8 cellular contexts compared by ENCODE assay signal in genomic region chr3:155869664-155870063, GRCh38. TPM values are rescaled to one million over a fixed set of nuclear protein-coding genes. Genes with fewer than 3 reads are reported as not detected.
DNase-seq lines count a peak whose midpoint lies in the region; ATAC-seq, FAIRE-seq and TF ChIP-seq lines count a peak whose summit lies in the region.

No MANE protein-coding gene starts in this region.

- 33 to 35% methylated on average over 3 of the region's 3 CpGs for WGBS in testis, 2 donors

- TF ChIP-seq CTCF in kidney (IDR thresholded peaks at IDR 0.05; ENCODE audit: borderline replicate concordance, extremely low read depth, insufficient read depth) (no peak), testis (IDR thresholded peaks at IDR 0.05) (peak in 1 of 3 experiments; percentile 16)

- peak overlapping the region; percentile 89 for H3K4me3 Mint-ChIP-seq in T-helper 1 cell treated with Interleukin-12 subunit alpha and Interleukin-12 subunit beta and Interleukin-4 antibody, amounts not matched to agents 30 μg/mL and 1 μg/mL, for 36 hours
- H3K4me3 Mint-ChIP-seq in activated naive CD8-positive, alpha-beta T cell, result peak overlapping the region; percentile 88

- intact Hi-C loops in kidney (cut with DNase I), result no loop called here
- intact Hi-C loops in testis (cut with DNase I; ENCODE audit: low total_unique reads), result no loop called here

- DNase-seq in T-helper 1 cell, result no peak
- DNase-seq in kidney, result no peak
- no peak for DNase-seq in testis
- no peak for DNase-seq in midbrain (lab: John Stamatoyannopoulos, UW)
- DNase-seq in putamen (ENCODE audit: low spot score), result no peak

- peak overlapping the region; percentile 85 to 87 for H3K9ac ChIP-seq in kidney (ENCODE audit: low read length in 2 of 2)

- no peak for ATAC-seq in GM19397 (IDR thresholded peaks at IDR 0.05; ENCODE audit: unreplicated experiment)

- H3K4me1 Mint-ChIP-seq in T-helper 1 cell treated with Interleukin-12 subunit alpha and Interleukin-12 subunit beta and Interleukin-4 antibody, amounts not matched to agents 30 μg/mL and 1 μg/mL, for 36 hours (ENCODE audit: low read depth), result peaks cover 19% of the 10 kb centered on the region
- peaks cover 22% of the 10 kb centered on the region for H3K4me1 Mint-ChIP-seq in activated naive CD8-positive, alpha-beta T cell (ENCODE audit: low read depth)

- no peaks in the 10 kb centered on the region for H3K9me3 Mint-ChIP-seq in T-helper 1 cell treated with Interleukin-12 subunit alpha and Interleukin-12 subunit beta and Interleukin-4 antibody, amounts not matched to agents 30 μg/mL and 1 μg/mL, for 36 hours
- no peaks in the 10 kb centered on the region for H3K9me3 Mint-ChIP-seq in activated naive CD8-positive, alpha-beta T cell (ENCODE audit: low read depth)

- no peak for TF ChIP-seq POLR2A in testis (IDR thresholded peaks at IDR 0.05)

- H3K27me3 Mint-ChIP-seq in T-helper 1 cell treated with Interleukin-12 subunit alpha and Interleukin-12 subunit beta and Interleukin-4 antibody, amounts not matched to agents 30 μg/mL and 1 μg/mL, for 36 hours (ENCODE audit: low read depth), result no peaks in the 10 kb centered on the region
- no peaks in the 10 kb centered on the region for H3K27me3 Mint-ChIP-seq in activated naive CD8-positive, alpha-beta T cell

- no peak for FAIRE-seq in kidney (lab: Jason Lieb, UNC)

- H3K4me3 ChIP-seq in kidney (ENCODE audit: low read length in 2 of 2) (peak overlapping the region; percentile 73 to 84), testis (peak overlapping the region; percentile 100)

- H3K27ac Mint-ChIP-seq in T-helper 1 cell treated with Interleukin-12 subunit alpha and Interleukin-12 subunit beta and Interleukin-4 antibody, amounts not matched to agents 30 μg/mL and 1 μg/mL, for 36 hours, result peak overlapping the region; percentile 95
- peak overlapping the region; percentile 91 for H3K27ac Mint-ChIP-seq in activated naive CD8-positive, alpha-beta T cell

- peaks cover 3% of the 10 kb centered on the region for H3K36me3 Mint-ChIP-seq in T-helper 1 cell treated with Interleukin-12 subunit alpha and Interleukin-12 subunit beta and Interleukin-4 antibody, amounts not matched to agents 30 μg/mL and 1 μg/mL, for 36 hours (ENCODE audit: low read depth)
- no peaks in the 10 kb centered on the region for H3K36me3 Mint-ChIP-seq in activated naive CD8-positive, alpha-beta T cell

- H3K27me3 ChIP-seq in testis, result no peaks in the 10 kb centered on the region

- peak overlapping the region; percentile 84 to 87 for H3K27ac ChIP-seq in kidney (ENCODE audit: low read depth in 2 of 2, low read length in 2 of 2)
- peak overlapping the region; percentile 90 to 99 for H3K27ac ChIP-seq in testis

- H3K36me3 ChIP-seq in kidney (ENCODE audit: control insufficient read depth in 1 of 2, insufficient read depth in 2 of 2, low read length in 2 of 2) (no peaks in the 10 kb centered on the region), testis (ENCODE audit: low read depth, missing control alignments) (no peaks in the 10 kb centered on the region)

- H3K4me1 ChIP-seq in kidney (ENCODE audit: control insufficient read depth in 1 of 2, insufficient read depth in 1 of 2, low read depth in 1 of 2, low read length in 2 of 2), result peaks cover 6 to 10% of the 10 kb centered on the region in 2 donors
- peaks cover 14% of the 10 kb centered on the region for H3K4me1 ChIP-seq in testis

- no peaks in the 10 kb centered on the region for H3K9me3 ChIP-seq in kidney (ENCODE audit: control insufficient read depth in 1 of 2, low read length in 2 of 2)
- no peaks in the 10 kb centered on the region for H3K9me3 ChIP-seq in testis

RNA-seq across cellular contexts. Expression of gene GMPS, which starts 0.8 kb away (rescaled TPM):
- total RNA-seq in kidney, result 43.9 TPM
- 21.1 TPM for polyA plus RNA-seq in kidney (ENCODE audit: insufficient read depth, low read depth, low replicate concordance)
- 100 to 1,000 TPM in 1 of 2 donors, 10 to 100 TPM in 1; 90.2 to 129 TPM for total RNA-seq in testis
- 259 TPM for polyA plus RNA-seq in testis (ENCODE audit: insufficient read depth, low read depth, low replicate concordance)

RNA-seq across cellular contexts. Expression of gene SLC33A1, which starts 15.4 kb away (rescaled TPM):
- total RNA-seq in kidney, result 36.8 TPM
- polyA plus RNA-seq in kidney (ENCODE audit: insufficient read depth, low read depth, low replicate concordance), result 16.1 TPM
- 10 to 100 TPM; 36.2 to 40.1 TPM for total RNA-seq in testis
- polyA plus RNA-seq in testis (ENCODE audit: insufficient read depth, low read depth, low replicate concordance), result 25.5 TPM
